In the genomic region with DNA sequence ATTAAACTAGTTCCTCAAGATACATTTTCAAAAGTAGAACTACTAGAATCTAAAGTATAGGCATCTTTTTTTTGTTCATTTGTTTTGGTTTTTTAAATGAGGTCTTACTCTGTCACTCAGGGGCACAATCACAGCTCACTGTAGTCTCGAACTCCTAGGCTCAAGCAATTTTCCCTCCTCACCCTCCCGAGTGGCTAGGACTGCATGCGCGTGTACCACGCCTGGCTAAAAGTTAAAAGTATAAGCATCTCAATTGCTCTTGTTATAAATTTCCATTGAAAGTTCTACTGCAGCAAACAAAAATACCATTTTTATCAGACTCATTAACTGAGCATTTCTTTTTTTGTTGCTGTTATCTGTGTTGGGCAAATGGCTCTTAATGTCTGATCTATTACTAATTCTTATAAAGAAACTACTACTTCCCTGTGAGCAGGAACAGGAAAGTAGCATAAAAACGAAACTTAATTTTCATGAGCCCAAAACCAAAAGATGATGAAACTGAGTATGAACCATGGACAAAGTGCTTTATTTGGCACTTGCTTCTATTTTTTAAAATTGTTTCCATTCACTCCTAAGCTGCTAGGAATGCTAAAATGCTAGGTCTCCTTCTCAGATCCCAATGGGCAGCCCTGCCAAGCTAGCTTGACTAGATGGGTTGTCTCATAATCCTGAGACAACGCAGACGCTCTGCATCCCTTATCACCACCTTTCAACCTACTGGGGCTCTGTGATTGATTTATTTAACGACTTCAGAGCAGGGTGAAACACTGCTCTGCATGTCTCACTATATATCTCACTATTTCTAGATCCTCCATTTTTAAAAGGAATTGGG, we compare ENCODE assay signal across 9 cellular contexts. TPM values are rescaled to one million over a fixed set of nuclear protein-coding genes. Genes with fewer than 3 reads are reported as not detected.
DNase-seq lines count a peak whose midpoint lies in the region; ATAC-seq and TF ChIP-seq lines count a peak whose summit lies in the region.
"Had no signal": no experiment of that assay in that cellular context is flagged by ENCODE, and none has a peak within 500 bp of the region (broad histone marks: within the 10 kb centered on the region; RNA-seq: fewer than 3 reads in every experiment).

No MANE protein-coding gene starts in this region.

- no peak for DNase-seq in activated CD4-positive, CD25-positive, alpha-beta regulatory T cell (lab: John Stamatoyannopoulos, UW)
- DNase-seq in HEK293T (ENCODE audit: extremely low spot score) (no peak), naive B cell (no peak), mesenteric fat pad (ENCODE audit: low spot score) (no peak), SHP77 (lab: John Stamatoyannopoulos, UW) (no peak)
- DNase-seq in activated T-cell treated with anti-CD3 and anti-CD28 coated beads, Interleukin-2, amount 50 U/mL, for 72 hours: peak; percentile 4 to 16
- DNase-seq: SW 1271 had no signal

- H3K27me3 Mint-ChIP-seq in activated T-cell treated with anti-CD3 and anti-CD28 coated beads, Interleukin-2, amount 50 U/mL, for 72 hours (ENCODE audit: low read depth): no peaks in the 10 kb centered on the region
- no peaks in the 10 kb centered on the region for H3K27me3 Mint-ChIP-seq in naive B cell

- CTCF ChIA-PET in HEK293T (lab: Yijun Ruan, JAX): no interaction called here

- peak; percentile 84 to 91 for ATAC-seq in activated CD4-positive, CD25-positive, alpha-beta regulatory T cell treated with anti-CD3 and anti-CD28 coated beads, Interleukin-2, amount 50 U/mL, for 24 hours
- ATAC-seq in activated T-cell treated with anti-CD3 and anti-CD28 coated beads, Interleukin-2, amount 50 U/mL, for 72 hours (replicated peaks in 1 of 2): peak; percentile 81 to 87
- ATAC-seq in naive B cell (ENCODE audit: low read depth in 2 of 2): no peak
- ATAC-seq in GM21528 (IDR thresholded peaks at IDR 0.05; ENCODE audit: low FRiP score, unreplicated experiment): no peak

- H3K9me3 Mint-ChIP-seq in activated T-cell treated with anti-CD3 and anti-CD28 coated beads, Interleukin-2, amount 50 U/mL, for 72 hours: no peaks in the 10 kb centered on the region
- no peaks in the 10 kb centered on the region for H3K9me3 Mint-ChIP-seq in naive B cell

- H3K4me3 Mint-ChIP-seq in activated T-cell treated with anti-CD3 and anti-CD28 coated beads, Interleukin-2, amount 50 U/mL, for 72 hours: peak overlapping the region; percentile 71 to 84
- H3K4me3 Mint-ChIP-seq in naive B cell: peak overlapping the region in 1 of 8 donors; percentile 32

- H3K36me3 Mint-ChIP-seq in activated T-cell treated with anti-CD3 and anti-CD28 coated beads, Interleukin-2, amount 50 U/mL, for 72 hours (ENCODE audit: insufficient read depth in 2 of 2): peaks cover 9 to 40% of the 10 kb centered on the region in 2 donors
- peaks cover 5 to 8% of the 10 kb centered on the region in 2 donors for H3K36me3 Mint-ChIP-seq in naive B cell

- peak overlapping the region; percentile 94 for H3K27ac Mint-ChIP-seq in activated T-cell treated with anti-CD3 and anti-CD28 coated beads, Interleukin-2, amount 50 U/mL, for 72 hours
- H3K27ac Mint-ChIP-seq in naive B cell: peak overlapping the region in 4 of 6 donors; percentile 3 to 64 (median 49)

- peaks cover 43% of the 10 kb centered on the region for H3K4me1 Mint-ChIP-seq in activated T-cell treated with anti-CD3 and anti-CD28 coated beads, Interleukin-2, amount 50 U/mL, for 72 hours (ENCODE audit: low read depth)
- peaks cover 8 to 17% (median 15%) of the 10 kb centered on the region in 3 donors for H3K4me1 Mint-ChIP-seq in naive B cell

- POLR2A ChIA-PET in HEK293T (lab: Yijun Ruan, JAX): no interaction called here

TF ChIP-seq in HEK293T, 16 proteins besides CTCF, POLR2A, EP300 and RAD21:
- TF ChIP-seq TARDBP (IDR thresholded peaks at IDR 0.05): no peak
- TF ChIP-seq, protein P1, sequence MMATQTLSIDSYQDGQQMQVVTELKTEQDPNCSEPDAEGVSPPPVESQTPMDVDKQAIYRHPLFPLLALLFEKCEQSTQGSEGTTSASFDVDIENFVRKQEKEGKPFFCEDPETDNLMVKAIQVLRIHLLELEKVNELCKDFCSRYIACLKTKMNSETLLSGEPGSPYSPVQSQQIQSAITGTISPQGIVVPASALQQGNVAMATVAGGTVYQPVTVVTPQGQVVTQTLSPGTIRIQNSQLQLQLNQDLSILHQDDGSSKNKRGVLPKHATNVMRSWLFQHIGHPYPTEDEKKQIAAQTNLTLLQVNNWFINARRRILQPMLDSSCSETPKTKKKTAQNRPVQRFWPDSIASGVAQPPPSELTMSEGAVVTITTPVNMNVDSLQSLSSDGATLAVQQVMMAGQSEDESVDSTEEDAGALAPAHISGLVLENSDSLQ (IDR thresholded peaks at IDR 0.05): peak; percentile 37; the same call in 1 of the 2 replicates
- no peak for TF ChIP-seq L3MBTL2 (conservative IDR thresholded peaks at IDR 0.05)

RNA-seq across cellular contexts. Expression of gene TRPC4AP, which starts 36.9 kb away (rescaled TPM):
- 10 to 100 TPM; 72.8 to 78.6 TPM for total RNA-seq in activated T-cell treated with anti-CD3 and anti-CD28 coated beads, Interleukin-2, amount 50 U/mL, for 72 hours
- 10 to 100 TPM; 37.1 to 63.2 (median 51.2) TPM for polyA plus RNA-seq in naive B cell (ENCODE audit: low read depth in 6 of 6)
- 85.2 TPM for total RNA-seq in mesenteric fat pad

Comparison
In these comparisons a context has a peak if more than half of its experiments do, and no peak if none do; other contexts are left out.
1. ATAC-seq: peak in activated CD4-positive, CD25-positive, alpha-beta regulatory T cell treated with anti-CD3 and anti-CD28 coated beads, Interleukin-2, amount 50 U/mL, for 24 hours (2 of 2) and activated T-cell treated with anti-CD3 and anti-CD28 coated beads, Interleukin-2, amount 50 U/mL, for 72 hours (2 of 2); none in naive B cell (0 of 2) and GM21528 (single experiment).
2. DNase-seq: peak in activated T-cell treated with anti-CD3 and anti-CD28 coated beads, Interleukin-2, amount 50 U/mL, for 72 hours (2 of 2); none in activated CD4-positive, CD25-positive, alpha-beta regulatory T cell (0 of 4), HEK293T (single experiment), naive B cell (single experiment), mesenteric fat pad (single experiment) and SHP77 (0 of 2).